ENCODE assay signal across 9 cellular contexts in genomic region chr9:2837915-2838314, GRCh38. TPM values are rescaled to one million over a fixed set of nuclear protein-coding genes. Genes with fewer than 3 reads are reported as not detected.
DNase-seq lines count a peak whose midpoint lies in the region; FAIRE-seq and TF ChIP-seq lines count a peak whose summit lies in the region.
"Had no signal": no experiment of that assay in that cellular context is flagged by ENCODE, and none has a peak within 500 bp of the region (broad histone marks: within the 10 kb centered on the region; RNA-seq: fewer than 3 reads in every experiment).

No MANE protein-coding gene starts in this region.

- TF ChIP-seq CTCF in fibroblast of lung (conservative IDR thresholded peaks at IDR 0.05 in 1 of 2, IDR thresholded peaks at IDR 0.05 in 1 of 2; ENCODE audit: low read depth in 1 of 2, low read length in 2 of 2), result no peak

- peaks cover 65% of the 10 kb centered on the region for H3K79me2 ChIP-seq in fibroblast of lung (ENCODE audit: control insufficient read depth, insufficient read depth, low read length)

- peak overlapping the region in 3 of 4 experiments; percentile 6 to 55 (median 54) for H3K4me3 ChIP-seq in fibroblast of lung (replicated peaks in 1 of 4; ENCODE audit: control extremely low read depth in 1 of 4, insufficient read depth in 1 of 4, low read depth in 3 of 4, low read length in 4 of 4)

- no peak overlapping the region for H3K9ac ChIP-seq in fibroblast of lung (ENCODE audit: insufficient read depth, low read length)

- no peak overlapping the region for H2AFZ ChIP-seq in fibroblast of lung (ENCODE audit: low read length)

- H3K4me2 ChIP-seq in fibroblast of lung (ENCODE audit: extremely low read depth, insufficient read depth, low read length), result peak overlapping the region; percentile 72

- FAIRE-seq in G401.6 (lab: Jason Lieb, UNC), result peak; percentile 87

- H3K9me3 ChIP-seq in fibroblast of lung (ENCODE audit: control insufficient read depth, insufficient read depth, low read depth, low read length), result no peaks in the 10 kb centered on the region

- H3K36me3 ChIP-seq in fibroblast of lung (ENCODE audit: control insufficient read depth, insufficient read depth, low read length), result peaks cover 8% of the 10 kb centered on the region

- H3K27me3 ChIP-seq in fibroblast of lung (ENCODE audit: control insufficient read depth, insufficient read depth, low read length), result no peaks in the 10 kb centered on the region

- H3K27ac ChIP-seq in fibroblast of lung (ENCODE audit: insufficient read depth, low read length), result peak overlapping the region; percentile 33
- H3K27ac ChIP-seq: epithelial cell of prostate had no signal

- DNase-seq in OCI-M1 (lab: John Stamatoyannopoulos, UW) (peak; percentile 11), fibroblast of lung (ENCODE audit: low read depth in 2 of 2) (peak in 1 of 2 donors; percentile 58), renal cortical epithelial cell (ENCODE audit: low read depth) (peak; percentile 49), iPS-NIHi7 (ENCODE audit: extremely low spot score) (no peak), epidermal melanocyte (ENCODE audit: insufficient read length, low spot score) (no peak), Ammon's horn (ENCODE audit: low spot score) (no peak), dedifferentiated amniotic fluid mesenchymal stem cell (ENCODE audit: extremely low spot score) (no peak)

- no peaks in the 10 kb centered on the region for H4K20me1 ChIP-seq in fibroblast of lung (ENCODE audit: control insufficient read depth, extremely low read depth, insufficient read depth, low read length)

- H3K4me1 ChIP-seq in fibroblast of lung (ENCODE audit: control insufficient read depth, extremely low read depth, insufficient read depth, low read length), result peaks cover 10% of the 10 kb centered on the region

RNA-seq across cellular contexts. Expression of gene PUM3, which starts 6.0 kb away (rescaled TPM):
- total RNA-seq in fibroblast of lung (39.5 and 42.6 TPM in 2 replicates), renal cortical epithelial cell (53.8 and 67.5 TPM in 2 replicates)
- 40.7 and 49.4 TPM in 2 replicates for polyA plus RNA-seq in fibroblast of lung
- polyA plus RNA-seq in fibroblast of lung (2012), result 33.3 and 46.1 TPM in 2 replicates
- 9.1 and 9.9 TPM in 2 replicates for polyA minus RNA-seq in fibroblast of lung (ENCODE audit: low replicate concordance)

Comparison
In these comparisons a context has a peak if more than half of its experiments do, and no peak if none do; other contexts are left out.
1. DNase-seq: peak in OCI-M1 (single experiment) and renal cortical epithelial cell (single experiment); none in iPS-NIHi7 (single experiment), epidermal melanocyte (single experiment), Ammon's horn (single experiment) and dedifferentiated amniotic fluid mesenchymal stem cell (single experiment).